ENCODE assay signal across 27 cellular contexts in genomic region chr13:109208522-109208921, GRCh38.
"Had no signal": no experiment of that assay in that cellular context is flagged by ENCODE, and none has a peak within 500 bp of the region (broad histone marks: within the 10 kb centered on the region; RNA-seq: fewer than 3 reads in every experiment).

No MANE protein-coding gene starts in this region.

- H3K79me2 ChIP-seq: hepatocyte had no signal

- H3K27me3 ChIP-seq: colonic mucosa, esophagus squamous epithelium, gastrocnemius medialis, heart left ventricle, hepatocyte, right atrium auricular region, sigmoid colon, spleen, testis, tibial artery, upper lobe of left lung had no signal

- H3K27ac Mint-ChIP-seq: dendritic cell treated with granulocyte-macrophage colony-stimulating factor and Interleukin-4, amounts not matched to agents 40 ng/mL and 50 ng/mL, for 4 days; effector memory CD8-positive, alpha-beta T cell; memory B cell; natural killer cell; stimulated activated memory B cell treated with anti-CD40 and anti-IgM and Interleukin-4, amounts not matched to agents 10 μg/mL and 1 μg/mL and 100 μg/mL, for 72 hours had no signal

- H3K27me3 Mint-ChIP-seq: dendritic cell treated with granulocyte-macrophage colony-stimulating factor and Interleukin-4, amounts not matched to agents 40 ng/mL and 50 ng/mL, for 4 days; effector memory CD8-positive, alpha-beta T cell had no signal

- H3K9me3 ChIP-seq: colonic mucosa, esophagus squamous epithelium, gastrocnemius medialis, heart left ventricle, prostate gland, right atrium auricular region, sigmoid colon, spleen, testis, tibial artery, upper lobe of left lung had no signal

- H3K4me1 ChIP-seq: colonic mucosa, esophagus squamous epithelium, gastrocnemius medialis, prostate gland, right atrium auricular region, sigmoid colon, spleen, testis had no signal

- DNase-seq: colonic mucosa; effector memory CD8-positive, alpha-beta T cell; erythroblast; esophagus squamous epithelium; gastrocnemius medialis; heart left ventricle; kidney; natural killer cell; sigmoid colon; spleen; stimulated activated CD4-positive, alpha-beta T cell treated with anti-CD3 and anti-CD28 coated beads, Interleukin-4, amount 100 ng/mL, for 4 hours; stimulated activated naive CD8-positive, alpha-beta T cell treated with anti-CD3 and anti-CD28 coated beads, Interleukin-15, Interleukin-2, amounts not matched to agents 100 U/mL and 50 U/mL, for 24 hours; substantia nigra; testis; tibial artery; upper lobe of left lung had no signal

- FAIRE-seq: endometrium, kidney, urothelium cell line had no signal

- ATAC-seq: effector memory CD8-positive, alpha-beta T cell; gastrocnemius medialis; heart left ventricle; left lobe of liver; natural killer cell; stimulated activated memory B cell treated with anti-CD40 and anti-IgM and Interleukin-4, amounts not matched to agents 10 μg/mL and 1 μg/mL and 100 μg/mL, for 72 hours; stimulated activated naive CD8-positive, alpha-beta T cell treated with anti-CD3 and anti-CD28 coated beads, Interleukin-15, Interleukin-2, amounts not matched to agents 100 U/mL and 50 U/mL, for 24 hours had no signal

- H3K4me2 ChIP-seq: hepatocyte had no signal

- H3K4me3 ChIP-seq: colonic mucosa, esophagus squamous epithelium, gastrocnemius medialis, heart left ventricle, hepatocyte, lung, prostate gland, right atrium auricular region, sigmoid colon, skin epidermis, spleen, testis, tibial artery, upper lobe of left lung had no signal

- H3K4me1 Mint-ChIP-seq: memory B cell; stimulated activated memory B cell treated with anti-CD40 and anti-IgM and Interleukin-4, amounts not matched to agents 10 μg/mL and 1 μg/mL and 100 μg/mL, for 72 hours had no signal

- H3K27ac ChIP-seq: colonic mucosa, esophagus squamous epithelium, gastrocnemius medialis, heart left ventricle, hepatocyte, prostate gland, right atrium auricular region, sigmoid colon, skin epidermis, spleen, testis, tibial artery, upper lobe of left lung had no signal

- H2AFZ ChIP-seq: hepatocyte had no signal

- H3K4me3 Mint-ChIP-seq: dendritic cell treated with granulocyte-macrophage colony-stimulating factor and Interleukin-4, amounts not matched to agents 40 ng/mL and 50 ng/mL, for 4 days; effector memory CD8-positive, alpha-beta T cell; memory B cell; natural killer cell; stimulated activated memory B cell treated with anti-CD40 and anti-IgM and Interleukin-4, amounts not matched to agents 10 μg/mL and 1 μg/mL and 100 μg/mL, for 72 hours had no signal

- H3K36me3 Mint-ChIP-seq: memory B cell; natural killer cell; stimulated activated memory B cell treated with anti-CD40 and anti-IgM and Interleukin-4, amounts not matched to agents 10 μg/mL and 1 μg/mL and 100 μg/mL, for 72 hours had no signal

- H3K36me3 ChIP-seq: colonic mucosa, esophagus squamous epithelium, gastrocnemius medialis, heart left ventricle, prostate gland, right atrium auricular region, sigmoid colon, spleen, tibial artery, upper lobe of left lung had no signal

- H3K9me3 Mint-ChIP-seq: dendritic cell treated with granulocyte-macrophage colony-stimulating factor and Interleukin-4, amounts not matched to agents 40 ng/mL and 50 ng/mL, for 4 days; memory B cell; natural killer cell; stimulated activated memory B cell treated with anti-CD40 and anti-IgM and Interleukin-4, amounts not matched to agents 10 μg/mL and 1 μg/mL and 100 μg/mL, for 72 hours had no signal
